In the genomic region with DNA sequence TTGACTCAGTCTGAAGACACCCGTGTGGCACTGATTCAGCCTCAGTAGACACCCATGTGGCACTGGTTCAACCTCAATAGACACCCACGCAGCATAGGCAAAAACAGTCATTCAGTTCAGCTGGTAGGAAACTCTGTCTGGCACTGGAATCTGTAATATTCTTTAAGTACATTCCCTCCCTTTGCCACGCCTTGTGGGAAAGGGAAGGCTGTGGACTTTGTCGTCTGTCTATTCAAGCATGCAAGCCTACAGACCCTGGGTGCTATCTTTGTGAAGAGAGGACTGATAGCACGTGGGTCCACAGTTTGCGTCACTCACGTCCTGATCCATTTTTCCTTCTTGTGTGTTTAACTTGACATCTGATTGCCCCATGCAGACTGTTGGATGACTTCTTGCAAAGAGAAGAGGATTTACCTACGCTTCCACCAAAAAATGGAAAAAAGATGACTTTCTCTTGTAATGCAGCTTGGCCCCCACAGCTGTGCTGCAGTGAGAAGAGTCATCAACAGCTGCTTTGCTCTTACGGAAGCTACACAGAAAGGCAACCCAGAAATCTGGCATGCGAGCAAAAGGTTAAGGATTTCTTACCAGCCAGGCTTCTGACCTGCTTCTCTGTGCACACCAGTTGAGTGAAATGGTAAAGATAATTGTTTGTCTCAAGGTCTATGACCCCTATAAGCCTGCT, we compare ENCODE assay signal across 13 cellular contexts.
A peak's percentile ranks its signal among the peaks of the same experiment; 100 is the strongest.
DNase-seq lines count a peak whose midpoint lies in the region; TF ChIP-seq lines count a peak whose summit lies in the region.
"Had no signal": no experiment of that assay in that cellular context is flagged by ENCODE, and none has a peak within 500 bp of the region (broad histone marks: within the 10 kb centered on the region; RNA-seq: fewer than 3 reads in every experiment).

No MANE protein-coding gene starts in this region.

- CTCF ChIA-PET in mammary epithelial cell (lab: Charles Lee; ENCODE audit: low non-redundant PET), result no interaction called here
- CTCF ChIA-PET in PC-9 (lab: Charles Lee), result no interaction called here
- CTCF ChIA-PET in CD8-positive, alpha-beta memory T cell (lab: Charles Lee), result no interaction called here

- WGBS in mammary epithelial cell (ENCODE audit: low coverage, missing lambda C conversion rate), result 69% methylated on average over 10 of the region's 10 CpGs
- WGBS in lower leg skin, 2 donors, result 73 to 76% methylated on average over 10 of the region's 10 CpGs
- 78% methylated on average over 9 to 10 of the region's 10 CpGs for WGBS in esophagus squamous epithelium, 2 donors

- H3K4me1 ChIP-seq in mammary epithelial cell (ENCODE audit: insufficient read depth, low read length) (peaks cover 33% of the 10 kb centered on the region), PC-9 (replicated peaks; ENCODE audit: insufficient read depth) (peaks cover 21% of the 10 kb centered on the region), esophagus squamous epithelium (peaks cover 0 to 13% (median 0%) of the 10 kb centered on the region in 3 donors)
- H3K4me1 ChIP-seq in CD8-positive, alpha-beta memory T cell (ENCODE audit: insufficient read depth, low read length), result no peaks in the 10 kb centered on the region

- no peak overlapping the region for H3K4me3 Mint-ChIP-seq in CD8-positive, alpha-beta memory T cell
- H3K4me3 Mint-ChIP-seq: WTC11 had no signal

- no peaks in the 10 kb centered on the region; the same call in 1 of the 2 replicates for H3K9me2 ChIP-seq in PC-9 (ENCODE audit: insufficient read depth)

- no peaks in the 10 kb centered on the region for H3K4me1 Mint-ChIP-seq in CD8-positive, alpha-beta memory T cell

- BruUV-seq in mammary epithelial cell (replicated peaks; lab: Mats Ljungman, UMichigan) (no TSS peak), PC-9 (replicated peaks; lab: Mats Ljungman, UMichigan) (no TSS peak)

- H3F3A ChIP-seq in PC-9 (ENCODE audit: insufficient read depth, low read depth), result 0 out of 2 replicates have a peak, but pooled peaks cover 5% of the 10 kb centered on the region

- intact Hi-C loops in mammary epithelial cell (cut with micrococcal nuclease), result no loop called here
- intact Hi-C loops in PC-9 (cut with micrococcal nuclease; ENCODE audit: unreplicated experiment), result loop anchor here (10.0 kb wide), 1 partner anchor 401 kb away; no protein-coding TSS in a partner anchor
- intact Hi-C loops in lower leg skin (cut with DNase I; ENCODE audit: low total_unique reads), result no loop called here
- intact Hi-C loops in esophagus squamous epithelium (cut with DNase I), result no loop called here

- no peak overlapping the region for H3K4me3 ChIP-seq in mammary epithelial cell (replicated peaks in 1 of 3; ENCODE audit: insufficient read depth in 1 of 3, low read depth in 2 of 3, low read length in 3 of 3)
- H3K4me3 ChIP-seq in PC-9, result no peak overlapping the region
- no peak overlapping the region for H3K4me3 ChIP-seq in lower leg skin (ENCODE audit: low read depth, poor library complexity, severe bottlenecking)
- no peak overlapping the region for H3K4me3 ChIP-seq in CD8-positive, alpha-beta memory T cell (ENCODE audit: low read length)
- no peak overlapping the region for H3K4me3 ChIP-seq in esophagus squamous epithelium
- H3K4me3 ChIP-seq: heart left ventricle, pancreas had no signal

- no peaks in the 10 kb centered on the region for H3K27me3 Mint-ChIP-seq in CD8-positive, alpha-beta memory T cell

- H3K36me3 ChIP-seq in mammary epithelial cell (ENCODE audit: insufficient read depth, low read length), result no peaks in the 10 kb centered on the region
- no peaks in the 10 kb centered on the region for H3K36me3 ChIP-seq in PC-9 (ENCODE audit: low read depth)
- no peaks in the 10 kb centered on the region for H3K36me3 ChIP-seq in CD8-positive, alpha-beta memory T cell (ENCODE audit: insufficient read depth, low read length)
- H3K36me3 ChIP-seq in esophagus squamous epithelium, result no peaks in the 10 kb centered on the region
- H3K36me3 ChIP-seq: pancreas had no signal

- POLR2A ChIA-PET in PC-9 (lab: Charles Lee; ENCODE audit: unreplicated experiment), result no interaction called here
- POLR2A ChIA-PET in CD8-positive, alpha-beta memory T cell (lab: Charles Lee), result no interaction called here

- TF ChIP-seq CTCF in mammary epithelial cell (conservative IDR thresholded peaks at IDR 0.05 in 1 of 2, IDR thresholded peaks at IDR 0.05 in 1 of 2; ENCODE audit: extremely low read depth in 1 of 2, insufficient read depth in 1 of 2, low read depth in 1 of 2, low read length in 2 of 2) (no peak), PC-9 (conservative IDR thresholded peaks at IDR 0.05) (no peak), lower leg skin (IDR thresholded peaks at IDR 0.05) (no peak), esophagus squamous epithelium (IDR thresholded peaks at IDR 0.05) (no peak)

- H3K9me3 ChIP-seq in mammary epithelial cell (replicated peaks; ENCODE audit: insufficient read depth, low read length) (no peaks in the 10 kb centered on the region), PC-9 (ENCODE audit: insufficient read depth, low read depth) (no peaks in the 10 kb centered on the region), esophagus squamous epithelium (no peaks in the 10 kb centered on the region)
- H3K9me3 ChIP-seq in CD8-positive, alpha-beta memory T cell (ENCODE audit: low read length), result no peaks in the 10 kb centered on the region
- H3K9me3 ChIP-seq: heart left ventricle, pancreas had no signal

- no peaks in the 10 kb centered on the region for H3K79me2 ChIP-seq in mammary epithelial cell (ENCODE audit: insufficient read depth, low read length)
- no peaks in the 10 kb centered on the region for H3K79me2 ChIP-seq in PC-9 (ENCODE audit: low read depth)

- DNase-seq in HCEC 1CT, result peak; percentile 56
- peak; percentile 63 for DNase-seq in mammary epithelial cell
- peak; percentile 9 for DNase-seq in left kidney (ENCODE audit: low read depth, low spot score)
- DNase-seq in stromal cell of bone marrow (ENCODE audit: low read depth), result peak; percentile 28
- no peak for DNase-seq in PC-9
- no peak for DNase-seq in lower leg skin (ENCODE audit: low spot score in 2 of 2)
- no peak for DNase-seq in CD8-positive, alpha-beta memory T cell
- no peak for DNase-seq in esophagus squamous epithelium (lab: John Stamatoyannopoulos, UW)
- DNase-seq: heart left ventricle; mesendoderm; pancreas; stimulated activated CD4-positive, alpha-beta T cell treated with anti-CD3 and anti-CD28 coated beads, Interleukin-2, amount 100 ng/mL, for 24 hours had no signal

- no peak overlapping the region for H3K9ac ChIP-seq in mammary epithelial cell (ENCODE audit: insufficient read depth, low read length)

- dilution Hi-C loops in mammary epithelial cell (cut with HindIII; ENCODE audit: low sequenced_read_pairs), result no loop called here

- H3K9me3 Mint-ChIP-seq in CD8-positive, alpha-beta memory T cell, result no peaks in the 10 kb centered on the region

- H3K27me3 ChIP-seq in mammary epithelial cell (ENCODE audit: insufficient read depth, low read length), result no peaks in the 10 kb centered on the region
- H3K27me3 ChIP-seq in PC-9 (ENCODE audit: insufficient read depth, low read depth), result no peaks in the 10 kb centered on the region
- H3K27me3 ChIP-seq in CD8-positive, alpha-beta memory T cell (ENCODE audit: insufficient read depth, low read length, poor library complexity, severe bottlenecking), result no peaks in the 10 kb centered on the region
- no peaks in the 10 kb centered on the region for H3K27me3 ChIP-seq in esophagus squamous epithelium
- H3K27me3 ChIP-seq: heart left ventricle, pancreas had no signal

- peak overlapping the region; percentile 49 for H3K4me2 ChIP-seq in mammary epithelial cell (ENCODE audit: insufficient read depth, low read depth, low read length)
- H3K4me2 ChIP-seq in PC-9, result no peak overlapping the region

- peaks cover 32 to 37% (median 35%) of the 10 kb centered on the region in 3 donors for H3K36me3 Mint-ChIP-seq in CD8-positive, alpha-beta memory T cell
- H3K36me3 Mint-ChIP-seq: WTC11 had no signal

- TF ChIP-seq POLR2A in lower leg skin (IDR thresholded peaks at IDR 0.05), result no peak
- TF ChIP-seq POLR2A in esophagus squamous epithelium (IDR thresholded peaks at IDR 0.05), result no peak

- peak overlapping the region; percentile 71 for H3K27ac ChIP-seq in mammary epithelial cell (ENCODE audit: insufficient read depth, low read depth, low read length)
- H3K27ac ChIP-seq in PC-9, result no peak overlapping the region
- H3K27ac ChIP-seq in CD8-positive, alpha-beta memory T cell (ENCODE audit: low read depth, low read length), result no peak overlapping the region
- H3K27ac ChIP-seq in esophagus squamous epithelium, result no peak overlapping the region
- H3K27ac ChIP-seq: heart left ventricle, pancreas had no signal

- no peak overlapping the region for H2AFZ ChIP-seq in mammary epithelial cell (ENCODE audit: low read depth, low read length)
- no peak overlapping the region for H2AFZ ChIP-seq in PC-9

- H3K27ac Mint-ChIP-seq in CD8-positive, alpha-beta memory T cell, result no peak overlapping the region
- H3K27ac Mint-ChIP-seq: WTC11 had no signal

- in situ Hi-C loops in mammary epithelial cell (cut with MboI; ENCODE audit: low sequenced_read_pairs in 2 of 2), result no loop called here

- H4K20me1 ChIP-seq in mammary epithelial cell (ENCODE audit: insufficient read depth, low read length) (no peaks in the 10 kb centered on the region), PC-9 (ENCODE audit: insufficient read depth) (no peaks in the 10 kb centered on the region)

Comparison
In these comparisons a context has a peak if more than half of its experiments do, and no peak if none do; other contexts are left out.
1. DNase-seq: peak in HCEC 1CT (single experiment), mammary epithelial cell (single experiment), left kidney (single experiment) and stromal cell of bone marrow (single experiment); none in PC-9 (0 of 2), lower leg skin (0 of 2), CD8-positive, alpha-beta memory T cell (0 of 5) and esophagus squamous epithelium (single experiment).